In the genomic region with DNA sequence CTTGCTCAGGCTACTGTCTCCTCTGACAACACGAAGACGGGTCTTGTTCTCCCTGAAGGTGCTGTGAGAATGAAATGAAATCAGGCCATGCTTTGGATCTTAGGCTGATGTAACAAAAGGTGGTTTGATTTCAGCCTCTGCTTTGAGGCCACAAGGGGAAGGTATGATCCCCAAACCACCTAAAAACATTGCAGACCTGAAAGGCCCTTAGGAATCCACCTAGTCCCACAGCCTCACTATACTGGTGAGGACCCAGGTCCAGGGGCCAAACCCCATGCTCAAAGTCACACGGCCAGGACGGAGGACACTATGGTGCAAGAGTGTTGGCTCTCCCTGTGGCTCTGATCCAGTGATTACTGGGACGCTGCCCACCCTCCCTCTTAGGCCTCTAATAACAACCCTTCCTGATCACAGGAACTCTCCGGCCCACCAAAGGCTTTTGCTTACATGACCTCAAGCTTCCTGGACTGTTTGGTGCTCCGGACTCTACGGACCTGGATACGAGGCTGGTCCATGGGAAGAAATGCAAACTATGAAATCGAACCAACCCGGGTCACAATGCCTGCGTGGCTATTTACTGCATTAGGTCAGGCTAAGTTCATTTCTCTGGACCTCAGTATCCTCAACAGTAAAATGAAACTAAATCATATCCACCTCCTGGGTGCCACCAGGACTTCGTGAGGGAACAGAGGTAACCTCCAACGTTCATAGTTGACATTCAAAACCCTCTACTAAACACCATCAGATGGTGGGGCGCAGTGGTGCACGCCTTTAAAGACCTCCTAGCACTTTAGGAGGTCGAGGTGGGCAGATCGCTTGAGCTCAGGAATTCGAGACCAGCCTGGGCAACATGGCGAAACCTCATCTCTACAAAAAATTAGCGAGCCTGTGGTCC, we compare ENCODE assay signal across 1 cellular context.
TF ChIP-seq lines count a peak whose summit lies in the region.

No MANE protein-coding gene starts in this region.

TF ChIP-seq in H1, 55 proteins besides CTCF, POLR2A, EP300 and RAD21:
- TF ChIP-seq BRCA1 (IDR thresholded peaks at IDR 0.05; ENCODE audit: low read depth, low read length) (no peak), CREB1 (IDR thresholded peaks at IDR 0.05) (no peak), SP2 (IDR thresholded peaks at IDR 0.05; ENCODE audit: low read length) (no peak), TAF1 (IDR thresholded peaks at IDR 0.05; ENCODE audit: low read depth, low read length) (no peak), EZH2 (IDR thresholded peaks at IDR 0.05; ENCODE audit: low read depth, low read length, severe bottlenecking) (no peak)
